In genomic region chr19:38473201-38473600, GRCh38 we compare ENCODE assay signal across 40 cellular contexts. TPM values are rescaled to one million over a fixed set of nuclear protein-coding genes. Genes with fewer than 3 reads are reported as not detected.
"Had no signal": no experiment of that assay in that cellular context is flagged by ENCODE, and none has a peak within 500 bp of the region (broad histone marks: within the 10 kb centered on the region; RNA-seq: fewer than 3 reads in every experiment).

No MANE protein-coding gene starts in this region.

- H3K9me3 Mint-ChIP-seq: activated B cell treated with CpG ODN at 0.5 μM for 24 hours; activated CD4-positive, alpha-beta memory T cell treated with anti-CD3 and anti-CD28 coated beads for 36 hours; activated CD4-positive, alpha-beta T cell treated with anti-CD3 and anti-CD28 coated beads, Interleukin-2, amount 10 ng/mL, durations not matched to agents 24 days and 14 days; activated CD8-positive, alpha-beta T cell treated with anti-CD3 and anti-CD28 coated beads for 36 hours; activated naive CD4-positive, alpha-beta T cell treated with anti-CD3 and anti-CD28 coated beads, Interleukin-2, amount 10 ng/mL, durations not matched to agents 7 days and 5 days; activated naive CD4-positive, alpha-beta T cell treated with anti-CD3 and anti-CD28 coated beads, Interleukin-2, amount 50 U/mL, for 24 hours; activated naive CD8-positive, alpha-beta T cell treated with anti-CD3 and anti-CD28 coated beads, Interleukin-2, amount 10 ng/mL, durations not matched to agents 7 days and 5 days; activated naive CD8-positive, alpha-beta T cell treated with anti-CD3 and anti-CD28 coated beads, Interleukin-2, amount 50 U/mL, for 24 hours; activated T-cell treated with anti-CD3 and anti-CD28 coated beads, Interleukin-2, amount 50 U/mL, for 4 hours; activated T-cell treated with anti-CD3 and anti-CD28 coated beads, Interleukin-2, amount 50 U/mL, for 72 hours; activated T-helper 1 cell treated with anti-CD3 and anti-CD28 coated beads, Interleukin-12 subunit alpha, Interleukin-12 subunit beta, Interleukin-2, Interleukin-4 antibody, amounts not matched to agents 30 ng/mL and 10 ng/mL and 1 ng/mL, durations not matched to agents 14 hours and 24 hours and 36 hours; activated T-helper 17 cell treated with anti-CD3 and anti-CD28 coated beads, Interleukin-2, amount 50 U/mL, for 72 hours; brain; central memory CD8-positive, alpha-beta T cell; T-helper 1 cell treated with Interleukin-12 subunit alpha and Interleukin-12 subunit beta and Interleukin-4 antibody, amounts not matched to agents 30 μg/mL and 1 μg/mL, for 36 hours; T-helper 2 cell treated with Interferon-gamma antibody and Interleukin-4, amounts not matched to agents 5 μg/mL and 100 μg/mL, for 36 hours had no signal

- ATAC-seq: activated CD8-positive, alpha-beta T cell treated with anti-CD3 and anti-CD28 coated beads for 36 hours; activated naive CD8-positive, alpha-beta T cell treated with anti-CD3 and anti-CD28 coated beads, Interleukin-2, amount 50 U/mL, for 24 hours; activated T-cell treated with anti-CD3 and anti-CD28 coated beads, Interleukin-2, amount 50 U/mL, for 4 hours; activated T-cell treated with anti-CD3 and anti-CD28 coated beads, Interleukin-2, amount 50 U/mL, for 72 hours; activated T-helper 17 cell treated with anti-CD3 and anti-CD28 coated beads, Interleukin-2, amount 50 U/mL, for 72 hours had no signal

- H3K27me3 Mint-ChIP-seq: activated T-helper 17 cell treated with anti-CD3 and anti-CD28 coated beads, Interleukin-2, amount 50 U/mL, for 72 hours had no signal

- H3K4me1 Mint-ChIP-seq: activated B cell treated with CpG ODN at 0.5 μM for 24 hours; activated CD4-positive, alpha-beta T cell treated with anti-CD3 and anti-CD28 coated beads, Interleukin-2, amount 10 ng/mL, durations not matched to agents 24 days and 14 days; activated naive CD4-positive, alpha-beta T cell treated with anti-CD3 and anti-CD28 coated beads, Interleukin-2, amount 10 ng/mL, durations not matched to agents 7 days and 5 days; activated naive CD4-positive, alpha-beta T cell treated with anti-CD3 and anti-CD28 coated beads, Interleukin-2, amount 50 U/mL, for 24 hours; activated naive CD8-positive, alpha-beta T cell treated with anti-CD3 and anti-CD28 coated beads, Interleukin-2, amount 10 ng/mL, durations not matched to agents 7 days and 5 days; activated naive CD8-positive, alpha-beta T cell treated with anti-CD3 and anti-CD28 coated beads, Interleukin-2, amount 50 U/mL, for 24 hours; activated T-helper 17 cell treated with anti-CD3 and anti-CD28 coated beads, Interleukin-2, amount 50 U/mL, for 72 hours; brain; central memory CD8-positive, alpha-beta T cell had no signal

- H3K4me1 ChIP-seq: ascending aorta had no signal

- H3K4me3 ChIP-seq: ascending aorta, cardiac muscle cell had no signal

- H3K9me3 ChIP-seq: ascending aorta had no signal

- H3K27ac Mint-ChIP-seq: activated B cell treated with CpG ODN at 0.5 μM for 24 hours; activated CD4-positive, alpha-beta memory T cell treated with anti-CD3 and anti-CD28 coated beads for 36 hours; activated CD4-positive, alpha-beta T cell treated with anti-CD3 and anti-CD28 coated beads, Interleukin-2, amount 10 ng/mL, durations not matched to agents 24 days and 14 days; activated CD8-positive, alpha-beta T cell treated with anti-CD3 and anti-CD28 coated beads for 36 hours; activated naive CD4-positive, alpha-beta T cell treated with anti-CD3 and anti-CD28 coated beads, Interleukin-2, amount 10 ng/mL, durations not matched to agents 7 days and 5 days; activated naive CD4-positive, alpha-beta T cell treated with anti-CD3 and anti-CD28 coated beads, Interleukin-2, amount 50 U/mL, for 24 hours; activated naive CD8-positive, alpha-beta T cell; activated naive CD8-positive, alpha-beta T cell treated with anti-CD3 and anti-CD28 coated beads, Interleukin-2, amount 10 ng/mL, durations not matched to agents 7 days and 5 days; activated naive CD8-positive, alpha-beta T cell treated with anti-CD3 and anti-CD28 coated beads, Interleukin-2, amount 50 U/mL, for 24 hours; activated T-cell treated with anti-CD3 and anti-CD28 coated beads, Interleukin-2, amount 50 U/mL, for 72 hours; activated T-helper 1 cell treated with anti-CD3 and anti-CD28 coated beads, Interleukin-12 subunit alpha, Interleukin-12 subunit beta, Interleukin-2, Interleukin-4 antibody, amounts not matched to agents 30 ng/mL and 10 ng/mL and 1 ng/mL, durations not matched to agents 14 hours and 24 hours and 36 hours; activated T-helper 17 cell treated with anti-CD3 and anti-CD28 coated beads, Interleukin-2, amount 50 U/mL, for 72 hours; brain; T-helper 1 cell treated with Interleukin-12 subunit alpha and Interleukin-12 subunit beta and Interleukin-4 antibody, amounts not matched to agents 30 μg/mL and 1 μg/mL, for 36 hours; T-helper 2 cell treated with Interferon-gamma antibody and Interleukin-4, amounts not matched to agents 5 μg/mL and 100 μg/mL, for 36 hours had no signal

- H3K36me3 Mint-ChIP-seq: activated CD4-positive, alpha-beta memory T cell treated with anti-CD3 and anti-CD28 coated beads for 36 hours; activated naive CD4-positive, alpha-beta T cell treated with anti-CD3 and anti-CD28 coated beads, Interleukin-2, amount 10 ng/mL, durations not matched to agents 7 days and 5 days; activated naive CD4-positive, alpha-beta T cell treated with anti-CD3 and anti-CD28 coated beads, Interleukin-2, amount 50 U/mL, for 24 hours; activated naive CD8-positive, alpha-beta T cell; activated naive CD8-positive, alpha-beta T cell treated with anti-CD3 and anti-CD28 coated beads, Interleukin-2, amount 10 ng/mL, durations not matched to agents 7 days and 5 days had no signal

- H3K27me3 ChIP-seq: ascending aorta, cardiac muscle cell had no signal

- H3K4me3 Mint-ChIP-seq: activated B cell treated with CpG ODN at 0.5 μM for 24 hours; activated CD4-positive, alpha-beta memory T cell treated with anti-CD3 and anti-CD28 coated beads for 36 hours; activated CD4-positive, alpha-beta T cell treated with anti-CD3 and anti-CD28 coated beads, Interleukin-2, amount 10 ng/mL, durations not matched to agents 24 days and 14 days; activated CD8-positive, alpha-beta T cell treated with anti-CD3 and anti-CD28 coated beads for 36 hours; activated naive CD4-positive, alpha-beta T cell treated with anti-CD3 and anti-CD28 coated beads, Interleukin-2, amount 10 ng/mL, durations not matched to agents 7 days and 5 days; activated naive CD4-positive, alpha-beta T cell treated with anti-CD3 and anti-CD28 coated beads, Interleukin-2, amount 50 U/mL, for 24 hours; activated naive CD8-positive, alpha-beta T cell; activated naive CD8-positive, alpha-beta T cell treated with anti-CD3 and anti-CD28 coated beads, Interleukin-2, amount 10 ng/mL, durations not matched to agents 7 days and 5 days; activated naive CD8-positive, alpha-beta T cell treated with anti-CD3 and anti-CD28 coated beads, Interleukin-2, amount 50 U/mL, for 24 hours; activated T-cell treated with anti-CD3 and anti-CD28 coated beads, Interleukin-2, amount 50 U/mL, for 4 hours; activated T-cell treated with anti-CD3 and anti-CD28 coated beads, Interleukin-2, amount 50 U/mL, for 72 hours; activated T-helper 1 cell treated with anti-CD3 and anti-CD28 coated beads, Interleukin-12 subunit alpha, Interleukin-12 subunit beta, Interleukin-2, Interleukin-4 antibody, amounts not matched to agents 30 ng/mL and 10 ng/mL and 1 ng/mL, durations not matched to agents 14 hours and 24 hours and 36 hours; activated T-helper 17 cell treated with anti-CD3 and anti-CD28 coated beads, Interleukin-2, amount 50 U/mL, for 72 hours; brain; central memory CD8-positive, alpha-beta T cell; T-helper 1 cell treated with Interleukin-12 subunit alpha and Interleukin-12 subunit beta and Interleukin-4 antibody, amounts not matched to agents 30 μg/mL and 1 μg/mL, for 36 hours; T-helper 2 cell treated with Interferon-gamma antibody and Interleukin-4, amounts not matched to agents 5 μg/mL and 100 μg/mL, for 36 hours had no signal

- H3K36me3 ChIP-seq: ascending aorta had no signal

- H3K27ac ChIP-seq: ascending aorta, cardiac muscle cell, VCaP had no signal

- FAIRE-seq: bronchial epithelial cell, TTC549 had no signal

- DNase-seq: activated B cell treated with CpG ODN at 0.5 μM for 24 hours; activated CD4-positive, alpha-beta memory T cell treated with anti-CD3 and anti-CD28 coated beads for 36 hours; activated CD4-positive, alpha-beta T cell treated with anti-CD3 and anti-CD28 coated beads for 4 hours; activated CD4-positive, alpha-beta T cell treated with anti-CD3 and anti-CD28 coated beads, Interleukin-2, amount 10 ng/mL, durations not matched to agents 24 days and 14 days; activated CD4-positive, alpha-beta T cell treated with anti-CD3 and anti-CD28 coated beads, Interleukin-2, amount 50 U/mL, for 1 hour; activated CD4-positive, alpha-beta T cell treated with anti-CD3 and anti-CD28 coated beads, Interleukin-2, amount 50 U/mL, for 4 hours; activated CD4-positive, CD25-positive, alpha-beta regulatory T cell treated with anti-CD3 and anti-CD28 coated beads, Interleukin-2, amount 50 U/mL, for 72 hours; activated CD8-positive, alpha-beta memory T cell treated with anti-CD3 and anti-CD28 coated beads, Interleukin-2, amount 50 U/mL, for 4 hours; activated CD8-positive, alpha-beta T cell treated with anti-CD3 and anti-CD28 coated beads for 36 hours; activated effector memory CD4-positive, alpha-beta T cell treated with Interleukin-2 at 50 U/mL for 16 hours; activated gamma-delta T cell; activated naive CD4-positive, alpha-beta T cell treated with anti-CD3 and anti-CD28 coated beads, Interleukin-2, amount 10 ng/mL, durations not matched to agents 7 days and 5 days; activated naive CD4-positive, alpha-beta T cell treated with Interleukin-2 at 50 U/mL for 16 hours; activated naive CD8-positive, alpha-beta T cell treated with anti-CD3 and anti-CD28 coated beads, Interleukin-2, amount 10 ng/mL, durations not matched to agents 7 days and 5 days; activated naive CD8-positive, alpha-beta T cell treated with anti-CD3 and anti-CD28 coated beads, Interleukin-2, amount 50 U/mL, for 24 hours; activated T-cell treated with anti-CD3 and anti-CD28 coated beads for 4 hours; activated T-cell treated with anti-CD3 and anti-CD28 coated beads, Interleukin-2, amount 50 U/mL, for 1 hour; activated T-cell treated with anti-CD3 and anti-CD28 coated beads, Interleukin-2, amount 50 U/mL, for 4 hours; activated T-cell treated with anti-CD3 and anti-CD28 coated beads, Interleukin-2, amount 50 U/mL, for 72 hours; amygdala; anterior cingulate cortex; caudate nucleus; cerebellar nuclear complex; T-helper 1 cell; T-helper 2 cell; T-helper 9 cell had no signal

RNA-seq across cellular contexts. Expression of gene RASGRP4, which starts 47.2 kb away (rescaled TPM):
- total RNA-seq: bronchial epithelial cell, chondrocyte had no signal
